20 cellular contexts compared by ENCODE assay signal in genomic region chr9:89621031-89621430, GRCh38. TPM values are rescaled to one million over a fixed set of nuclear protein-coding genes. Genes with fewer than 3 reads are reported as not detected.
DNase-seq lines count a peak whose midpoint lies in the region; ATAC-seq and TF ChIP-seq lines count a peak whose summit lies in the region.
"Had no signal": no experiment of that assay in that cellular context is flagged by ENCODE, and none has a peak within 500 bp of the region (broad histone marks: within the 10 kb centered on the region; RNA-seq: fewer than 3 reads in every experiment).

No MANE protein-coding gene starts in this region.

- H3K9me3 ChIP-seq in esophagus (ENCODE audit: control insufficient read depth in 2 of 2, insufficient read depth in 1 of 2, low read depth in 1 of 2, low read length in 1 of 2), result no peaks in the 10 kb centered on the region
- H3K9me3 ChIP-seq in sigmoid colon, result no peaks in the 10 kb centered on the region
- H3K9me3 ChIP-seq: BLaER1 treated with 17β-estradiol and CSF1 and Interleukin-3, amounts not matched to agents 10 nM and 100 nM had no signal

- no peak for ATAC-seq in HG03521 (IDR thresholded peaks at IDR 0.05; ENCODE audit: unreplicated experiment)
- ATAC-seq in HG03045 (IDR thresholded peaks at IDR 0.05; ENCODE audit: unreplicated experiment), result no peak
- ATAC-seq: GM23338, HepG2 had no signal

- H3K4me1 ChIP-seq in esophagus (ENCODE audit: control insufficient read depth in 2 of 2, insufficient read depth in 2 of 2, low read length in 1 of 2) (peaks cover 0 to 2% of the 10 kb centered on the region in 2 donors), sigmoid colon (peaks cover 0 to 72% (median 48%) of the 10 kb centered on the region in 4 donors)

- WGBS in esophagus, 2 donors, result 90 to 91% methylated on average over 6 of the region's 6 CpGs
- 92 to 93% methylated on average over 6 of the region's 6 CpGs for WGBS in sigmoid colon, 2 donors

- H3K27ac ChIP-seq in esophagus (ENCODE audit: low read depth in 2 of 2, low read length in 1 of 2) (peak overlapping the region; percentile 52 to 62), sigmoid colon (peak overlapping the region; percentile 82 to 88 (median 85))
- H3K27ac ChIP-seq: BLaER1 treated with 17β-estradiol and CSF1 and Interleukin-3, amounts not matched to agents 10 nM and 100 nM; PC-9; RWPE1 had no signal

- intact Hi-C loops in sigmoid colon (cut with DNase I), result loop anchor here (5.0 kb wide), 2 partner anchors 271 to 381 kb away; no protein-coding TSS in a partner anchor

- no peak for TF ChIP-seq EP300 in sigmoid colon (IDR thresholded peaks at IDR 0.05)

- H3K4me3 ChIP-seq in esophagus (ENCODE audit: low read depth in 1 of 2, low read length in 2 of 2), result no peak overlapping the region
- H3K4me3 ChIP-seq in sigmoid colon, result no peak overlapping the region
- H3K4me3 ChIP-seq: BLaER1 treated with 17β-estradiol and CSF1 and Interleukin-3, amounts not matched to agents 10 nM and 100 nM; GM23338; PC-9 had no signal

- H3K27me3 ChIP-seq in esophagus (ENCODE audit: control insufficient read depth in 1 of 2, insufficient read depth in 2 of 2, low read length in 2 of 2) (no peaks in the 10 kb centered on the region), sigmoid colon (no peaks in the 10 kb centered on the region)

- TF ChIP-seq CTCF in sigmoid colon (IDR thresholded peaks at IDR 0.05), result no peak

- DNase-seq in DMS79 (lab: John Stamatoyannopoulos, UW), result peak; percentile 80
- DNase-seq in NCI-H187 (lab: John Stamatoyannopoulos, UW), result peak; percentile 59 to 64
- DNase-seq in sigmoid colon, result no peak
- DNase-seq in medulla oblongata (ENCODE audit: extremely low spot score), result no peak
- DNase-seq: CD8-positive, alpha-beta memory T cell; DND-41; HCEC 1CT; KG1; NCI-H2029; NCI-H2171 treated with DMSO at 0.1 percent for 48 hours; PC-9; T-helper 1 cell had no signal

- no peaks in the 10 kb centered on the region for H3K36me3 ChIP-seq in esophagus (ENCODE audit: control insufficient read depth in 2 of 2, insufficient read depth in 2 of 2, low read length in 1 of 2)
- no peaks in the 10 kb centered on the region for H3K36me3 ChIP-seq in sigmoid colon
- H3K36me3 ChIP-seq: BLaER1 treated with 17β-estradiol and CSF1 and Interleukin-3, amounts not matched to agents 10 nM and 100 nM had no signal

- TF ChIP-seq POLR2A in sigmoid colon (IDR thresholded peaks at IDR 0.05), result no peak

RNA-seq across cellular contexts. Expression of gene GADD45G, which starts 16.2 kb away (rescaled TPM):
- polyA plus RNA-seq in esophagus, result 10 to 100 TPM; 13.5 to 19.8 TPM
- 10 to 100 TPM in 3 of 4 donors, 1 to 10 TPM in 1; 5.7 to 37.8 (median 17.3) TPM for total RNA-seq in sigmoid colon
- 10 to 100 TPM in 2 of 3 donors, 1 to 10 TPM in 1; 8.6 to 26.3 (median 21.0) TPM for polyA plus RNA-seq in sigmoid colon
- total RNA-seq: G401, HepG2 had no signal
- polyA plus RNA-seq: HepG2 had no signal

Comparison
In these comparisons a context has a peak if more than half of its experiments do, and no peak if none do; other contexts are left out.
1. DNase-seq: peak in DMS79 (single experiment) and NCI-H187 (2 of 2); none in sigmoid colon (single experiment) and medulla oblongata (single experiment).